ENCODE assay signal across 14 cellular contexts in genomic region chr10:99080275-99080816, GRCh38.
DNase-seq lines count a peak whose midpoint lies in the region; ATAC-seq and TF ChIP-seq lines count a peak whose summit lies in the region.
"Had no signal": no experiment of that assay in that cellular context is flagged by ENCODE, and none has a peak within 500 bp of the region (broad histone marks: within the 10 kb centered on the region; RNA-seq: fewer than 3 reads in every experiment).

No MANE protein-coding gene starts in this region.

- no peak overlapping the region for H3K4me3 ChIP-seq in LNCaP clone FGC (ENCODE audit: low read depth, low read length)
- no peak overlapping the region for H3K4me3 ChIP-seq in vagina
- H3K4me3 ChIP-seq: GM23248, HAP-1 had no signal

- no peak for TF ChIP-seq CTCF in LNCaP clone FGC (IDR thresholded peaks at IDR 0.05; ENCODE audit: control insufficient read depth, extremely low read depth, insufficient read depth)
- TF ChIP-seq CTCF in vagina (IDR thresholded peaks at IDR 0.05), result no peak

- TF ChIP-seq POLR2A in vagina (IDR thresholded peaks at IDR 0.05), result no peak

- no peaks in the 10 kb centered on the region for H3K4me1 ChIP-seq in vagina
- H3K4me1 ChIP-seq: BE2C, Caco-2, HAP-1 had no signal

- ATAC-seq in GM19324 (IDR thresholded peaks at IDR 0.05; ENCODE audit: low FRiP score, unreplicated experiment), result no peak
- ATAC-seq: HepG2 had no signal

- no peaks in the 10 kb centered on the region for H3K36me3 ChIP-seq in vagina
- H3K36me3 ChIP-seq: BE2C, HAP-1 had no signal

- H3K9me3 ChIP-seq in vagina, result no peaks in the 10 kb centered on the region
- H3K9me3 ChIP-seq: BE2C, Caco-2, HAP-1 had no signal

- intact Hi-C loops in vagina (cut with DNase I), result no loop called here

- peak overlapping the region; percentile 21 for H3K27ac ChIP-seq in vagina
- H3K27ac ChIP-seq: GM23248 had no signal

- DNase-seq in COLO829 (ENCODE audit: low spot score), result peak; percentile 38
- DNase-seq in LNCaP clone FGC (ENCODE audit: low read depth), result peak; percentile 97
- DNase-seq in foreskin melanocyte, result peak; percentile 66
- no peak for DNase-seq in vagina (ENCODE audit: extremely low spot score in 2 of 2)
- no peak for DNase-seq in ureter (ENCODE audit: low spot score)
- DNase-seq: ACHN; BE2C; Caco-2; CD4-positive, CD25-positive, alpha-beta regulatory T cell; CD8-positive, alpha-beta memory T cell; GM23248 had no signal

- no peaks in the 10 kb centered on the region for H3K27me3 ChIP-seq in vagina
- H3K27me3 ChIP-seq: BE2C had no signal

Comparison
In these comparisons a context has a peak if more than half of its experiments do, and no peak if none do; other contexts are left out.
1. DNase-seq: peak in COLO829 (single experiment), LNCaP clone FGC (single experiment) and foreskin melanocyte (single experiment); none in vagina (0 of 2) and ureter (single experiment).